ENCODE assay signal across 8 cellular contexts in genomic region chr6:36611679-36612078, GRCh38. TPM values are rescaled to one million over a fixed set of nuclear protein-coding genes. Genes with fewer than 3 reads are reported as not detected.
A peak's percentile ranks its signal among the peaks of the same experiment; 100 is the strongest.
DNase-seq lines count a peak whose midpoint lies in the region; ATAC-seq, FAIRE-seq and TF ChIP-seq lines count a peak whose summit lies in the region.
"Not testable (repeated sequence)": the region's sequence is repeated elsewhere in the genome, so short reads cannot be mapped to it uniquely, and the experiment has no call there.

No MANE protein-coding gene starts in this region.

- not testable (repeated sequence) for H3K27me3 ChIP-seq in CD4-positive, CD25-positive, alpha-beta regulatory T cell (ENCODE audit: control insufficient read depth, insufficient read depth, low read length); KMS-11 (ENCODE audit: insufficient read depth, low read depth); astrocyte (ENCODE audit: insufficient read depth, low read length); HepG2 (ENCODE audit: control insufficient read depth in 1 of 2, insufficient read depth in 2 of 2, low read length in 2 of 2)

- CTCF ChIA-PET in HepG2 (lab: Yijun Ruan, JAX; ENCODE audit: low intra/inter-chr PET ratio, low total read pairs), result not testable (repeated sequence)

- peaks cover 23 to 53% (median 41%) of the 10 kb centered on the region in 4 donors for H3K4me1 Mint-ChIP-seq in CD4-positive, CD25-positive, alpha-beta regulatory T cell
- peaks cover 32% of the 10 kb centered on the region for H3K4me1 Mint-ChIP-seq in activated CD4-positive, alpha-beta T cell treated with anti-CD3 and anti-CD28 coated beads, Interleukin-2, amount 10 ng/mL, durations not matched to agents 24 days and 14 days
- H3K4me1 Mint-ChIP-seq in activated T-helper 2 cell treated with anti-CD3 and anti-CD28 coated beads, Interferon-gamma antibody, Interleukin-2, Interleukin-4, amounts not matched to agents 10 μg/mL and 5 μg/mL and 100 μg/mL, durations not matched to agents 14 hours and 24 hours and 36 hours (ENCODE audit: low read depth), result peaks cover 21% of the 10 kb centered on the region
- H3K4me1 Mint-ChIP-seq in astrocyte (ENCODE audit: low read depth, unreplicated experiment), result peaks cover 11% of the 10 kb centered on the region
- not testable (repeated sequence) for H3K4me1 Mint-ChIP-seq in neural crest cell
- H3K4me1 Mint-ChIP-seq in stimulated activated naive CD8-positive, alpha-beta T cell treated with anti-CD3 and anti-CD28 coated beads, Interleukin-15, Interleukin-2, amounts not matched to agents 100 ng/mL and 50 ng/mL, for 24 hours (ENCODE audit: low read depth), result peaks cover 23% of the 10 kb centered on the region

- H3K27ac Mint-ChIP-seq in CD4-positive, CD25-positive, alpha-beta regulatory T cell, result peak overlapping the region in 2 of 3 donors; percentile 65 to 86
- H3K27ac Mint-ChIP-seq in activated CD4-positive, alpha-beta T cell treated with anti-CD3 and anti-CD28 coated beads, Interleukin-2, amount 10 ng/mL, durations not matched to agents 24 days and 14 days, result peak overlapping the region; percentile 62
- peak overlapping the region; percentile 52 for H3K27ac Mint-ChIP-seq in activated T-helper 2 cell treated with anti-CD3 and anti-CD28 coated beads, Interferon-gamma antibody, Interleukin-2, Interleukin-4, amounts not matched to agents 10 μg/mL and 5 μg/mL and 100 μg/mL, durations not matched to agents 14 hours and 24 hours and 36 hours
- H3K27ac Mint-ChIP-seq in astrocyte (ENCODE audit: unreplicated experiment) (peak overlapping the region; percentile 26), neural crest cell (ENCODE audit: unreplicated experiment) (peak overlapping the region; percentile 47)
- H3K27ac Mint-ChIP-seq in stimulated activated naive CD8-positive, alpha-beta T cell treated with anti-CD3 and anti-CD28 coated beads, Interleukin-15, Interleukin-2, amounts not matched to agents 100 ng/mL and 50 ng/mL, for 24 hours, result peak overlapping the region; percentile 10

- H3K4me1 ChIP-seq in CD4-positive, CD25-positive, alpha-beta regulatory T cell (ENCODE audit: control insufficient read depth, insufficient read depth, low read length, poor library complexity, severe bottlenecking); astrocyte (ENCODE audit: insufficient read depth, low read length): not testable (repeated sequence)
- peaks cover 24% of the 10 kb centered on the region for H3K4me1 ChIP-seq in KMS-11 (ENCODE audit: low read depth, poor library complexity, severe bottlenecking)
- peaks cover 34% of the 10 kb centered on the region for H3K4me1 ChIP-seq in HepG2 (ENCODE audit: insufficient read depth, low read length)

- H3K27me3 Mint-ChIP-seq in CD4-positive, CD25-positive, alpha-beta regulatory T cell; activated CD4-positive, alpha-beta T cell treated with anti-CD3 and anti-CD28 coated beads, Interleukin-2, amount 10 ng/mL, durations not matched to agents 24 days and 14 days; activated T-helper 2 cell treated with anti-CD3 and anti-CD28 coated beads, Interferon-gamma antibody, Interleukin-2, Interleukin-4, amounts not matched to agents 10 μg/mL and 5 μg/mL and 100 μg/mL, durations not matched to agents 14 hours and 24 hours and 36 hours (ENCODE audit: low read depth); astrocyte (ENCODE audit: low read depth, unreplicated experiment); neural crest cell (ENCODE audit: low read depth); stimulated activated naive CD8-positive, alpha-beta T cell treated with anti-CD3 and anti-CD28 coated beads, Interleukin-15, Interleukin-2, amounts not matched to agents 100 ng/mL and 50 ng/mL, for 24 hours: not testable (repeated sequence)

- H3K4me3 Mint-ChIP-seq in CD4-positive, CD25-positive, alpha-beta regulatory T cell; activated CD4-positive, alpha-beta T cell treated with anti-CD3 and anti-CD28 coated beads, Interleukin-2, amount 10 ng/mL, durations not matched to agents 24 days and 14 days; activated T-helper 2 cell treated with anti-CD3 and anti-CD28 coated beads, Interferon-gamma antibody, Interleukin-2, Interleukin-4, amounts not matched to agents 10 μg/mL and 5 μg/mL and 100 μg/mL, durations not matched to agents 14 hours and 24 hours and 36 hours (ENCODE audit: low read depth); astrocyte (ENCODE audit: unreplicated experiment); neural crest cell; stimulated activated naive CD8-positive, alpha-beta T cell treated with anti-CD3 and anti-CD28 coated beads, Interleukin-15, Interleukin-2, amounts not matched to agents 100 ng/mL and 50 ng/mL, for 24 hours: not testable (repeated sequence)

- H3K9me3 Mint-ChIP-seq in CD4-positive, CD25-positive, alpha-beta regulatory T cell; activated CD4-positive, alpha-beta T cell treated with anti-CD3 and anti-CD28 coated beads, Interleukin-2, amount 10 ng/mL, durations not matched to agents 24 days and 14 days; activated T-helper 2 cell treated with anti-CD3 and anti-CD28 coated beads, Interferon-gamma antibody, Interleukin-2, Interleukin-4, amounts not matched to agents 10 μg/mL and 5 μg/mL and 100 μg/mL, durations not matched to agents 14 hours and 24 hours and 36 hours; astrocyte (ENCODE audit: unreplicated experiment); neural crest cell; stimulated activated naive CD8-positive, alpha-beta T cell treated with anti-CD3 and anti-CD28 coated beads, Interleukin-15, Interleukin-2, amounts not matched to agents 100 ng/mL and 50 ng/mL, for 24 hours: not testable (repeated sequence)

- BruUV-seq in HepG2 (replicated peaks; lab: Mats Ljungman, UMichigan), result not testable (repeated sequence)

- not testable (repeated sequence) for DNase-seq in CD4-positive, CD25-positive, alpha-beta regulatory T cell; activated CD4-positive, alpha-beta T cell treated with anti-CD3 and anti-CD28 coated beads, Interleukin-2, amount 10 ng/mL, durations not matched to agents 24 days and 14 days; activated T-helper 2 cell treated with anti-CD3 and anti-CD28 coated beads, Interferon-gamma antibody, Interleukin-2, Interleukin-4, amounts not matched to agents 10 μg/mL and 5 μg/mL and 100 μg/mL, durations not matched to agents 14 hours and 24 hours and 36 hours (ENCODE audit: low spot score); astrocyte (ENCODE audit: low read depth); HepG2 (ENCODE audit: low spot score); neural crest cell (ENCODE audit: low read depth, low spot score)

- not testable (repeated sequence) for H3K9me3 ChIP-seq in CD4-positive, CD25-positive, alpha-beta regulatory T cell (ENCODE audit: control insufficient read depth in 2 of 2, low read length in 2 of 2); astrocyte (ENCODE audit: insufficient read depth, low read depth, low read length); HepG2 (ENCODE audit: low read length)

- H2AFZ ChIP-seq in KMS-11 (ENCODE audit: low read depth); astrocyte (ENCODE audit: low read depth, low read length); HepG2 (ENCODE audit: low read length): not testable (repeated sequence)

- not testable (repeated sequence) for FAIRE-seq in astrocyte (lab: Jason Lieb, UNC); HepG2 (lab: Jason Lieb, UNC)

- not testable (repeated sequence) for TF ChIP-seq CTCF in KMS-11 (conservative IDR thresholded peaks at IDR 0.05; ENCODE audit: low read depth, low read length); astrocyte (IDR thresholded peaks at IDR 0.05; ENCODE audit: insufficient read depth, low read depth, low read length); HepG2 (CRISPR knock-in tag; IDR thresholded peaks at IDR 0.05); neural crest cell (conservative IDR thresholded peaks at IDR 0.05)

- H3K36me3 Mint-ChIP-seq in CD4-positive, CD25-positive, alpha-beta regulatory T cell, result peaks cover 51% of the 10 kb centered on the region
- peaks cover 56% of the 10 kb centered on the region for H3K36me3 Mint-ChIP-seq in activated CD4-positive, alpha-beta T cell treated with anti-CD3 and anti-CD28 coated beads, Interleukin-2, amount 10 ng/mL, durations not matched to agents 24 days and 14 days (ENCODE audit: low read depth)
- peaks cover 72% of the 10 kb centered on the region for H3K36me3 Mint-ChIP-seq in activated T-helper 2 cell treated with anti-CD3 and anti-CD28 coated beads, Interferon-gamma antibody, Interleukin-2, Interleukin-4, amounts not matched to agents 10 μg/mL and 5 μg/mL and 100 μg/mL, durations not matched to agents 14 hours and 24 hours and 36 hours (ENCODE audit: low read depth)
- H3K36me3 Mint-ChIP-seq in astrocyte (ENCODE audit: low read depth, unreplicated experiment) (peaks cover 17% of the 10 kb centered on the region), neural crest cell (ENCODE audit: low read depth) (peaks cover 29% of the 10 kb centered on the region)
- peaks cover 72% of the 10 kb centered on the region for H3K36me3 Mint-ChIP-seq in stimulated activated naive CD8-positive, alpha-beta T cell treated with anti-CD3 and anti-CD28 coated beads, Interleukin-15, Interleukin-2, amounts not matched to agents 100 ng/mL and 50 ng/mL, for 24 hours (ENCODE audit: low read depth)

- not testable (repeated sequence) for ATAC-seq in CD4-positive, CD25-positive, alpha-beta regulatory T cell (ENCODE audit: low read depth in 2 of 2); HepG2

- not testable (repeated sequence) for TF ChIP-seq POLR2A in HepG2 (IDR thresholded peaks at IDR 0.05; ENCODE audit: insufficient read depth in 1 of 2, low read depth in 2 of 2, low read length in 2 of 2)

- not testable (repeated sequence) for H3K79me2 ChIP-seq in KMS-11 (ENCODE audit: insufficient read depth, low read depth); HepG2 (ENCODE audit: insufficient read depth, low read length)
- H3K79me2 ChIP-seq in astrocyte (ENCODE audit: insufficient read depth, low read length), result peaks cover 22% of the 10 kb centered on the region

- intact Hi-C loops in activated CD4-positive, alpha-beta T cell treated with anti-CD3 and anti-CD28 coated beads, Interleukin-2, amount 10 ng/mL, durations not matched to agents 24 days and 14 days (cut with micrococcal nuclease); activated T-helper 2 cell treated with anti-CD3 and anti-CD28 coated beads, Interferon-gamma antibody, Interleukin-2, Interleukin-4, amounts not matched to agents 10 μg/mL and 5 μg/mL and 100 μg/mL, durations not matched to agents 14 hours and 24 hours and 36 hours (cut with micrococcal nuclease); HepG2 (cut with micrococcal nuclease; ENCODE audit: unreplicated experiment): not testable (repeated sequence)

- not testable (repeated sequence) for H3K4me2 ChIP-seq in KMS-11; astrocyte (ENCODE audit: low read length); HepG2 (ENCODE audit: low read depth, low read length)

- TF ChIP-seq EP300 in HepG2 (IDR thresholded peaks at IDR 0.05; ENCODE audit: low read depth in 2 of 2, low read length in 2 of 2); HepG2 (CRISPR knock-in tag; IDR thresholded peaks at IDR 0.05; ENCODE audit: borderline replicate concordance): not testable (repeated sequence)

- not testable (repeated sequence) for TF ChIP-seq RAD21 in HepG2 (CRISPR knock-in tag; IDR thresholded peaks at IDR 0.05)

- 94% methylated on average over 3 of the region's 3 CpGs for WGBS in HepG2 (ENCODE audit: low lambda C conversion rate)

- H3K27ac ChIP-seq in CD4-positive, CD25-positive, alpha-beta regulatory T cell (ENCODE audit: insufficient read depth, low read length, poor library complexity, severe bottlenecking); astrocyte (ENCODE audit: low read depth, low read length); HepG2 (ENCODE audit: extremely low read length, insufficient read depth, low read length): not testable (repeated sequence)
- peak overlapping the region; percentile 24; the same call in 1 of the 2 replicates for H3K27ac ChIP-seq in KMS-11

- H3K4me3 ChIP-seq in CD4-positive, CD25-positive, alpha-beta regulatory T cell (ENCODE audit: low read depth, low read length); KMS-11 (IDR thresholded peaks at IDR 0.05; ENCODE audit: insufficient read depth, low read depth, low read length); astrocyte (ENCODE audit: insufficient read depth, low read depth, low read length); HepG2 (replicated peaks in 1 of 3; ENCODE audit: insufficient read depth in 1 of 3, low read depth in 2 of 3, low read length in 3 of 3): not testable (repeated sequence)

- H4K20me1 ChIP-seq in KMS-11 (ENCODE audit: insufficient read depth), result not testable (repeated sequence)
- H4K20me1 ChIP-seq in astrocyte (ENCODE audit: insufficient read depth, low read length) (peaks cover 68% of the 10 kb centered on the region), HepG2 (ENCODE audit: insufficient read depth, low read length) (peaks cover 37% of the 10 kb centered on the region)

- H3K9ac ChIP-seq in KMS-11; astrocyte (ENCODE audit: low read length); HepG2 (ENCODE audit: insufficient read depth, low read depth, low read length): not testable (repeated sequence)

- peaks cover 61% of the 10 kb centered on the region for H3K36me3 ChIP-seq in CD4-positive, CD25-positive, alpha-beta regulatory T cell (ENCODE audit: control insufficient read depth, insufficient read depth, low read length)
- H3K36me3 ChIP-seq in KMS-11 (ENCODE audit: insufficient read depth), result not testable (repeated sequence)
- H3K36me3 ChIP-seq in astrocyte (ENCODE audit: insufficient read depth, low read length) (peaks cover 40% of the 10 kb centered on the region), HepG2 (replicated peaks in 1 of 2; ENCODE audit: control insufficient read depth in 1 of 2, insufficient read depth in 2 of 2, low read length in 2 of 2) (peaks cover 2 to 22% of the 10 kb centered on the region in 2 experiments; a peak in 3 of 5 replicates)

- POLR2A ChIA-PET in HepG2 (lab: Yijun Ruan, JAX), result interaction anchor here (0.7 to 8.2 kb wide), 4 partner anchors 9 to 480 kb away, joined by 3 to 142 read pairs (median 26); partner anchors contain the start of genes CDKN1A and SRSF3

- in situ Hi-C loops in HepG2 (cut with HindIII; ENCODE audit: extremely low pct_ligation_motif_present, low pct_unique_long_range_greater_than_20kb), result not testable (repeated sequence)

RNA-seq across cellular contexts. Expression of gene SRSF3, which starts 17.5 kb away (rescaled TPM):
- total RNA-seq in CD4-positive, CD25-positive, alpha-beta regulatory T cell, result 731 TPM
- 100 to 1,000 TPM; 398 to 433 (median 407) TPM for polyA plus RNA-seq in CD4-positive, CD25-positive, alpha-beta regulatory T cell
- total RNA-seq in activated CD4-positive, alpha-beta T cell treated with anti-CD3 and anti-CD28 coated beads, Interleukin-2, amount 10 ng/mL, durations not matched to agents 24 days and 14 days, result 532 and 572 TPM in 2 replicates
- 512 and 541 TPM in 2 replicates for total RNA-seq in activated T-helper 2 cell treated with anti-CD3 and anti-CD28 coated beads, Interferon-gamma antibody, Interleukin-2, Interleukin-4, amounts not matched to agents 10 μg/mL and 5 μg/mL and 100 μg/mL, durations not matched to agents 14 hours and 24 hours and 36 hours
- 237 and 260 TPM in 2 replicates for total RNA-seq in astrocyte
- total RNA-seq in HepG2 (2016; rRNA removed; fragmentation: Illumina TruSeq; extraction: Trizol), result 684 and 1,115 TPM in 2 replicates
- total RNA-seq in HepG2 (2016; cell fraction: cytosol; rRNA removed; fragmentation: Illumina TruSeq; extraction: Trizol; ENCODE audit: low read depth), result 87.6 and 93.5 TPM in 2 replicates
- 702 and 1,085 TPM in 2 replicates for total RNA-seq in HepG2 (2016; cell fraction: insoluble cytoplasmic fraction; rRNA removed; fragmentation: Illumina TruSeq; extraction: Trizol)
- total RNA-seq in HepG2 (2016; cell fraction: membrane; rRNA removed; fragmentation: Illumina TruSeq; extraction: Trizol), result 160 and 205 TPM in 2 replicates
- total RNA-seq in HepG2 (2016; cell fraction: nucleus; rRNA removed; fragmentation: Illumina TruSeq; extraction: Trizol), result 332 and 341 TPM in 2 replicates
- 149 and 206 TPM in 2 replicates for polyA plus RNA-seq in HepG2 (2011; rRNA removed)
- polyA plus RNA-seq in HepG2 (2011; cell fraction: cytosol; rRNA removed), result 204 and 209 TPM in 2 replicates
- polyA plus RNA-seq in HepG2 (2011; cell fraction: nucleus; rRNA removed), result 336 and 345 TPM in 2 replicates
- polyA plus RNA-seq in HepG2 (2012), result 161 and 268 TPM in 2 replicates
- polyA plus RNA-seq in HepG2 (2016; cell fraction: cytosol; fragmentation: Illumina TruSeq; extraction: Trizol; ENCODE audit: low read depth), result 90.1 and 97.9 TPM in 2 replicates
- 1,067 and 1,144 TPM in 2 replicates for polyA plus RNA-seq in HepG2 (2016; cell fraction: insoluble cytoplasmic fraction; fragmentation: Illumina TruSeq; extraction: Trizol; ENCODE audit: low read depth)
- 123 and 146 TPM in 2 replicates for polyA plus RNA-seq in HepG2 (2016; cell fraction: membrane; fragmentation: Illumina TruSeq; extraction: Trizol; ENCODE audit: low read depth)
- polyA plus RNA-seq in HepG2 (2016; cell fraction: nucleus; fragmentation: Illumina TruSeq; extraction: Trizol; ENCODE audit: insufficient read depth, low read depth), result 510 and 537 TPM in 2 replicates
- polyA minus RNA-seq in HepG2 (2011; rRNA and poly(A)+ RNA removed; ENCODE audit: low replicate concordance), result 214 and 251 TPM in 2 replicates
- polyA minus RNA-seq in HepG2 (2011; cell fraction: cytosol; rRNA and poly(A)+ RNA removed), result 55.8 and 58.4 TPM in 2 replicates
- polyA minus RNA-seq in HepG2 (2011; cell fraction: nucleus; rRNA and poly(A)+ RNA removed), result 453 and 553 TPM in 2 replicates
- 611 and 636 TPM in 2 replicates for total RNA-seq in neural crest cell

Comparison
In these comparisons a context has a peak if more than half of its experiments do, and no peak if none do; other contexts are left out.
1. H3K27ac Mint-ChIP-seq: peak in every context shown above with its lines; median percentile 76 in CD4-positive, CD25-positive, alpha-beta regulatory T cell; 62 in activated CD4-positive, alpha-beta T cell treated with anti-CD3 and anti-CD28 coated beads, Interleukin-2, amount 10 ng/mL, durations not matched to agents 24 days and 14 days; 52 in activated T-helper 2 cell treated with anti-CD3 and anti-CD28 coated beads, Interferon-gamma antibody, Interleukin-2, Interleukin-4, amounts not matched to agents 10 μg/mL and 5 μg/mL and 100 μg/mL, durations not matched to agents 14 hours and 24 hours and 36 hours; 47 in neural crest cell; 26 in astrocyte; 10 in stimulated activated naive CD8-positive, alpha-beta T cell treated with anti-CD3 and anti-CD28 coated beads, Interleukin-15, Interleukin-2, amounts not matched to agents 100 ng/mL and 50 ng/mL, for 24 hours.